In genomic region chr16:50322333-50322732, GRCh38 we compare ENCODE assay signal across 22 cellular contexts.
"Had no signal": no experiment of that assay in that cellular context is flagged by ENCODE, and none has a peak within 500 bp of the region (broad histone marks: within the 10 kb centered on the region; RNA-seq: fewer than 3 reads in every experiment).

No MANE protein-coding gene starts in this region.

- H3K27ac ChIP-seq: KMS-11, SK-N-MC had no signal

- H3K9ac ChIP-seq: KMS-11 had no signal

- H3K27me3 ChIP-seq: MG63, SJSA1 had no signal

- H3K4me3 ChIP-seq: MG63, SJSA1, SK-N-MC had no signal

- FAIRE-seq: RCC 7860 had no signal

- H3K9me3 ChIP-seq: MG63, SJSA1 had no signal

- DNase-seq: IMR-90, MG63, NCI-H1092, NCI-H1105 treated with DMSO at 0.1 percent for 48 hours, NCI-H1417 treated with DMSO at 0.1 percent for 48 hours, NCI-H187, NCI-H2029, NCI-H2081 treated with DMSO at 0.1 percent for 48 hours, NCI-H2171, NCI-H226, NCI-H446, NCI-H510A, NCI-H524 treated with DMSO at 0.1 percent for 48 hours, NCI-H69, NCI-H774, Right ventricle myocardium superior, RPMI8226, SIG-M5 had no signal

- H3K4me2 ChIP-seq: KMS-11 had no signal
